In genomic region chr12:12518464-12518845, GRCh38 we compare ENCODE assay signal across 20 cellular contexts. TPM values are rescaled to one million over a fixed set of nuclear protein-coding genes. Genes with fewer than 3 reads are reported as not detected.
A peak's percentile ranks its signal among the peaks of the same experiment; 100 is the strongest.
DNase-seq lines count a peak whose midpoint lies in the region; ATAC-seq and TF ChIP-seq lines count a peak whose summit lies in the region.
"Had no signal": no experiment of that assay in that cellular context is flagged by ENCODE, and none has a peak within 500 bp of the region (broad histone marks: within the 10 kb centered on the region; RNA-seq: fewer than 3 reads in every experiment).

No MANE protein-coding gene starts in this region.

- no peaks in the 10 kb centered on the region for H3K9me3 Mint-ChIP-seq in neural crest cell

- H3K27me3 ChIP-seq in colonic mucosa (no peaks in the 10 kb centered on the region), mammary epithelial cell (ENCODE audit: insufficient read depth, low read length) (no peaks in the 10 kb centered on the region)
- H3K27me3 ChIP-seq: BLaER1, MG63 had no signal

- dilution Hi-C loops in mammary epithelial cell (cut with HindIII; ENCODE audit: low sequenced_read_pairs), result no loop called here

- BruUV-seq in mammary epithelial cell (replicated peaks; lab: Mats Ljungman, UMichigan), result no TSS peak

- H3K4me1 ChIP-seq in colonic mucosa (peaks cover 14% of the 10 kb centered on the region), mammary epithelial cell (ENCODE audit: insufficient read depth, low read length) (no peaks in the 10 kb centered on the region)
- H3K4me1 ChIP-seq: BLaER1 had no signal

- no peak for DNase-seq in Right ventricle myocardium superior
- no peak for DNase-seq in left cardiac atrium
- no peak for DNase-seq in colonic mucosa
- DNase-seq in neural crest cell (ENCODE audit: low read depth, low spot score), result no peak
- DNase-seq in substantia nigra (lab: John Stamatoyannopoulos, UW), result no peak
- DNase-seq in GM10248 (ENCODE audit: extremely low spot score), result no peak
- no peak for DNase-seq in mammary epithelial cell
- DNase-seq: 8988T, DMS 273 treated with DMSO at 0.1 percent for 48 hours, GF-D8, H7, Karpas-422, MG63, NCI-H1092, NCI-H146, NCI-H2081, NCI-H510A, PC-3 had no signal

- H3K27ac ChIP-seq in colonic mucosa (peak overlapping the region; percentile 58), substantia nigra (ENCODE audit: low read depth, low read length, poor library complexity, severe bottlenecking) (peak overlapping the region; percentile 85), mammary epithelial cell (ENCODE audit: insufficient read depth, low read depth, low read length) (no peak overlapping the region)
- H3K27ac ChIP-seq: BLaER1 had no signal

- H3K9me3 ChIP-seq in colonic mucosa (no peaks in the 10 kb centered on the region), mammary epithelial cell (replicated peaks; ENCODE audit: insufficient read depth, low read length) (no peaks in the 10 kb centered on the region)
- H3K9me3 ChIP-seq: BLaER1, MG63 had no signal

- H3K27me3 Mint-ChIP-seq in neural crest cell (ENCODE audit: low read depth), result no peaks in the 10 kb centered on the region

- no peaks in the 10 kb centered on the region for H3K36me3 ChIP-seq in colonic mucosa
- no peaks in the 10 kb centered on the region for H3K36me3 ChIP-seq in mammary epithelial cell (ENCODE audit: insufficient read depth, low read length)

- peaks cover 52% of the 10 kb centered on the region for H3K4me1 Mint-ChIP-seq in neural crest cell

- POLR2A ChIA-PET in GM10248 (lab: Yijun Ruan, JAX), result no interaction called here

- H4K20me1 ChIP-seq in mammary epithelial cell (ENCODE audit: insufficient read depth, low read length), result no peaks in the 10 kb centered on the region
- H4K20me1 ChIP-seq: BLaER1 had no signal

- no peak overlapping the region for H2AFZ ChIP-seq in mammary epithelial cell (ENCODE audit: low read depth, low read length)

- CTCF ChIA-PET in GM10248 (lab: Yijun Ruan, JAX), result interaction anchor here (0.9 to 3.6 kb wide), 9 partner anchors 9 to 142 kb away, joined by 3 to 14 read pairs (median 4); no protein-coding TSS in a partner anchor
- CTCF ChIA-PET in mammary epithelial cell (lab: Charles Lee; ENCODE audit: low non-redundant PET), result no interaction called here

- no peak for TF ChIP-seq CTCF in colonic mucosa (IDR thresholded peaks at IDR 0.05)
- TF ChIP-seq CTCF in neural crest cell (conservative IDR thresholded peaks at IDR 0.05), result no peak
- no peak for TF ChIP-seq CTCF in GM10248 (IDR thresholded peaks at IDR 0.05; ENCODE audit: control extremely low read depth, extremely low read depth, low read depth, missing control alignments)
- no peak for TF ChIP-seq CTCF in mammary epithelial cell (conservative IDR thresholded peaks at IDR 0.05 in 1 of 2, IDR thresholded peaks at IDR 0.05 in 1 of 2; ENCODE audit: extremely low read depth in 1 of 2, insufficient read depth in 1 of 2, low read depth in 1 of 2, low read length in 2 of 2)

- H3K79me2 ChIP-seq in mammary epithelial cell (ENCODE audit: insufficient read depth, low read length), result no peaks in the 10 kb centered on the region

- peak; percentile 33 for ATAC-seq in Right ventricle myocardium superior (ENCODE audit: poor library complexity)
- ATAC-seq in left cardiac atrium, result no peak
- no peak for ATAC-seq in GM21390 (IDR thresholded peaks at IDR 0.05; ENCODE audit: unreplicated experiment)
- ATAC-seq: PC-3 had no signal

- H3K4me3 Mint-ChIP-seq in neural crest cell, result peak overlapping the region; percentile 54

- no peak overlapping the region for H3K4me2 ChIP-seq in mammary epithelial cell (ENCODE audit: insufficient read depth, low read depth, low read length)
- H3K4me2 ChIP-seq: BLaER1 had no signal

- in situ Hi-C loops in mammary epithelial cell (cut with MboI; ENCODE audit: low sequenced_read_pairs in 2 of 2), result no loop called here

- H3K36me3 Mint-ChIP-seq in neural crest cell (ENCODE audit: low read depth), result peaks cover 6% of the 10 kb centered on the region

- H3K4me3 ChIP-seq in colonic mucosa (no peak overlapping the region), mammary epithelial cell (replicated peaks in 1 of 3; ENCODE audit: insufficient read depth in 1 of 3, low read depth in 2 of 3, low read length in 3 of 3) (no peak overlapping the region)
- H3K4me3 ChIP-seq: BLaER1, MG63 had no signal

- whole genome bisulfite sequencing in mammary epithelial cell (ENCODE audit: low coverage, missing lambda C conversion rate), result 92% methylated on average over 3 of the region's 3 CpGs

- peak overlapping the region in 1 of 2 donors; percentile 64 for H3K9ac ChIP-seq in colonic mucosa (ENCODE audit: low read depth in 2 of 2, low read length in 2 of 2)
- no peak overlapping the region for H3K9ac ChIP-seq in mammary epithelial cell (ENCODE audit: insufficient read depth, low read length)
- H3K9ac ChIP-seq: BLaER1 had no signal

- peak overlapping the region; percentile 7 for H3K27ac Mint-ChIP-seq in neural crest cell (ENCODE audit: unreplicated experiment)

- intact Hi-C loops in Right ventricle myocardium superior (cut with DNase I) (no loop called here), left cardiac atrium (cut with DNase I) (no loop called here), colonic mucosa (cut with DNase I) (no loop called here), mammary epithelial cell (cut with micrococcal nuclease) (no loop called here)

RNA-seq across cellular contexts. Expression of gene DUSP16, which starts 44.2 kb away (rescaled TPM):
- total RNA-seq in Right ventricle myocardium superior, result 12.5 TPM
- 10 to 100 TPM; 11.5 to 17.3 TPM for total RNA-seq in left cardiac atrium
- total RNA-seq in colonic mucosa, result 10 to 100 TPM; 47.5 to 60.2 TPM
- 30.8 and 32.0 TPM in 2 replicates for total RNA-seq in neural crest cell
- 10 to 100 TPM; 11.2 to 16.4 TPM for total RNA-seq in mammary epithelial cell
- polyA plus RNA-seq in mammary epithelial cell, result 4.3 TPM
- polyA minus RNA-seq in mammary epithelial cell, result 9.0 TPM
